In genomic region chr1:215044151-215044550, GRCh38 we compare ENCODE assay signal across 20 cellular contexts.
A peak's percentile ranks its signal among the peaks of the same experiment; 100 is the strongest.
DNase-seq lines count a peak whose midpoint lies in the region; ATAC-seq, FAIRE-seq and TF ChIP-seq lines count a peak whose summit lies in the region.
"Had no signal": no experiment of that assay in that cellular context is flagged by ENCODE, and none has a peak within 500 bp of the region (broad histone marks: within the 10 kb centered on the region; RNA-seq: fewer than 3 reads in every experiment).

No MANE protein-coding gene starts in this region.

- in situ Hi-C loops in ACHN (cut with HindIII; ENCODE audit: low pct_ligation_motif_present, low pct_unique_long_range_greater_than_20kb, low sequenced_read_pairs) = no loop called here

- DNase-seq in ACHN (peak; percentile 96), D721Med (ENCODE audit: insufficient read length, low spot score) (no peak), glomerular visceral epithelial cell (ENCODE audit: extremely low spot score) (peak; percentile 87), kidney glomerular epithelial cell (lab: John Stamatoyannopoulos, UW) (peak; percentile 93), HK-2 (ENCODE audit: unreplicated experiment) (no peak), C1 segment of cervical spinal cord (lab: John Stamatoyannopoulos, UW) (no peak), HuH-7.5 (ENCODE audit: low spot score) (no peak)
- DNase-seq: 8988T; CD4-positive, alpha-beta T cell; COR-L47; DMS 273 treated with DMSO at 0.1 percent for 48 hours; DMS79; EL; GDM1; H9 had no signal

- TF ChIP-seq CTCF in D721Med (IDR thresholded peaks at IDR 0.05; ENCODE audit: insufficient read depth, missing control alignments) = no peak

- FAIRE-seq in D721Med (lab: Jason Lieb, UNC) = peak; percentile 35
- FAIRE-seq: GM12878, GM19239 had no signal

- ATAC-seq in GM21619 (IDR thresholded peaks at IDR 0.05; ENCODE audit: unreplicated experiment) = no peak
- ATAC-seq: GM12878, GM23338, HCT116 had no signal

Comparison
In these comparisons a context has a peak if more than half of its experiments do, and no peak if none do; other contexts are left out.
1. DNase-seq: peak in ACHN (single experiment), glomerular visceral epithelial cell (single experiment) and kidney glomerular epithelial cell (single experiment); none in D721Med (single experiment), HK-2 (single experiment), C1 segment of cervical spinal cord (0 of 14) and HuH-7.5 (single experiment).